Comparison of ENCODE assay signal across 2 cellular contexts in genomic region chr6:41695825-41696224, GRCh38.
TF ChIP-seq lines count a peak whose summit lies in the region.

No MANE protein-coding gene starts in this region.

TF ChIP-seq in K562, 482 proteins besides CTCF, POLR2A, EP300 and RAD21:
- TF ChIP-seq, protein P1, sequence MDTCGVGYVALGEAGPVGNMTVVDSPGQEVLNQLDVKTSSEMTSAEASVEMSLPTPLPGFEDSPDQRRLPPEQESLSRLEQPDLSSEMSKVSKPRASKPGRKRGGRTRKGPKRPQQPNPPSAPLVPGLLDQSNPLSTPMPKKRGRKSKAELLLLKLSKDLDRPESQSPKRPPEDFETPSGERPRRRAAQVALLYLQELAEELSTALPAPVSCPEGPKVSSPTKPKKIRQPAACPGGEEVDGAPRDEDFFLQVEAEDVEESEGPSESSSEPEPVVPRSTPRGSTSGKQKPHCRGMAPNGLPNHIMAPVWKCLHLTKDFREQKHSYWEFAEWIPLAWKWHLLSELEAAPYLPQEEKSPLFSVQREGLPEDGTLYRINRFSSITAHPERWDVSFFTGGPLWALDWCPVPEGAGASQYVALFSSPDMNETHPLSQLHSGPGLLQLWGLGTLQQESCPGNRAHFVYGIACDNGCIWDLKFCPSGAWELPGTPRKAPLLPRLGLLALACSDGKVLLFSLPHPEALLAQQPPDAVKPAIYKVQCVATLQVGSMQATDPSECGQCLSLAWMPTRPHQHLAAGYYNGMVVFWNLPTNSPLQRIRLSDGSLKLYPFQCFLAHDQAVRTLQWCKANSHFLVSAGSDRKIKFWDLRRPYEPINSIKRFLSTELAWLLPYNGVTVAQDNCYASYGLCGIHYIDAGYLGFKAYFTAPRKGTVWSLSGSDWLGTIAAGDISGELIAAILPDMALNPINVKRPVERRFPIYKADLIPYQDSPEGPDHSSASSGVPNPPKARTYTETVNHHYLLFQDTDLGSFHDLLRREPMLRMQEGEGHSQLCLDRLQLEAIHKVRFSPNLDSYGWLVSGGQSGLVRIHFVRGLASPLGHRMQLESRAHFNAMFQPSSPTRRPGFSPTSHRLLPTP (IDR thresholded peaks at IDR 0.05; ENCODE audit: borderline replicate concordance, extremely low read depth, insufficient read length): no peak
- TF ChIP-seq RHOXF2B (CRISPR knock-in tag; conservative IDR thresholded peaks at IDR 0.05) (no peak), ZNF133 (CRISPR knock-in tag; IDR thresholded peaks at IDR 0.05) (no peak), TBP (optimal IDR thresholded peaks at IDR 0.05; ENCODE audit: low read depth, low read length) (no peak), ZNF212 (CRISPR knock-in tag; IDR thresholded peaks at IDR 0.05) (no peak), ZNF121 (CRISPR knock-in tag; conservative IDR thresholded peaks at IDR 0.05) (no peak), TARDBP (IDR thresholded peaks at IDR 0.05) (no peak), AFF4 (CRISPR knock-in tag; IDR thresholded peaks at IDR 0.05) (no peak)
- TF ChIP-seq, protein P2, sequence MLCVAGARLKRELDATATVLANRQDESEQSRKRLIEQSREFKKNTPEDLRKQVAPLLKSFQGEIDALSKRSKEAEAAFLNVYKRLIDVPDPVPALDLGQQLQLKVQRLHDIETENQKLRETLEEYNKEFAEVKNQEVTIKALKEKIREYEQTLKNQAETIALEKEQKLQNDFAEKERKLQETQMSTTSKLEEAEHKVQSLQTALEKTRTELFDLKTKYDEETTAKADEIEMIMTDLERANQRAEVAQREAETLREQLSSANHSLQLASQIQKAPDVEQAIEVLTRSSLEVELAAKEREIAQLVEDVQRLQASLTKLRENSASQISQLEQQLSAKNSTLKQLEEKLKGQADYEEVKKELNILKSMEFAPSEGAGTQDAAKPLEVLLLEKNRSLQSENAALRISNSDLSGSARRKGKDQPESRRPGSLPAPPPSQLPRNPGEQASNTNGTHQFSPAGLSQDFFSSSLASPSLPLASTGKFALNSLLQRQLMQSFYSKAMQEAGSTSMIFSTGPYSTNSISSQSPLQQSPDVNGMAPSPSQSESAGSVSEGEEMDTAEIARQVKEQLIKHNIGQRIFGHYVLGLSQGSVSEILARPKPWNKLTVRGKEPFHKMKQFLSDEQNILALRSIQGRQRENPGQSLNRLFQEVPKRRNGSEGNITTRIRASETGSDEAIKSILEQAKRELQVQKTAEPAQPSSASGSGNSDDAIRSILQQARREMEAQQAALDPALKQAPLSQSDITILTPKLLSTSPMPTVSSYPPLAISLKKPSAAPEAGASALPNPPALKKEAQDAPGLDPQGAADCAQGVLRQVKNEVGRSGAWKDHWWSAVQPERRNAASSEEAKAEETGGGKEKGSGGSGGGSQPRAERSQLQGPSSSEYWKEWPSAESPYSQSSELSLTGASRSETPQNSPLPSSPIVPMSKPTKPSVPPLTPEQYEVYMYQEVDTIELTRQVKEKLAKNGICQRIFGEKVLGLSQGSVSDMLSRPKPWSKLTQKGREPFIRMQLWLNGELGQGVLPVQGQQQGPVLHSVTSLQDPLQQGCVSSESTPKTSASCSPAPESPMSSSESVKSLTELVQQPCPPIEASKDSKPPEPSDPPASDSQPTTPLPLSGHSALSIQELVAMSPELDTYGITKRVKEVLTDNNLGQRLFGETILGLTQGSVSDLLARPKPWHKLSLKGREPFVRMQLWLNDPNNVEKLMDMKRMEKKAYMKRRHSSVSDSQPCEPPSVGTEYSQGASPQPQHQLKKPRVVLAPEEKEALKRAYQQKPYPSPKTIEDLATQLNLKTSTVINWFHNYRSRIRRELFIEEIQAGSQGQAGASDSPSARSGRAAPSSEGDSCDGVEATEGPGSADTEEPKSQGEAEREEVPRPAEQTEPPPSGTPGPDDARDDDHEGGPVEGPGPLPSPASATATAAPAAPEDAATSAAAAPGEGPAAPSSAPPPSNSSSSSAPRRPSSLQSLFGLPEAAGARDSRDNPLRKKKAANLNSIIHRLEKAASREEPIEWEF (CRISPR knock-in tag; IDR thresholded peaks at IDR 0.05): no peak

TF ChIP-seq in GM23338, 12 proteins besides CTCF, POLR2A, EP300 and RAD21:
- no peak for TF ChIP-seq EZH2phosphoT487 (IDR thresholded peaks at IDR 0.05; ENCODE audit: unreplicated experiment)
- no peak for TF ChIP-seq REST (IDR thresholded peaks at IDR 0.05; ENCODE audit: unreplicated experiment)
- TF ChIP-seq ETS1 (IDR thresholded peaks at IDR 0.05): no peak
- no peak for TF ChIP-seq EZH2 (IDR thresholded peaks at IDR 0.05; ENCODE audit: low read depth, unreplicated experiment)
- no peak for TF ChIP-seq CREB1 (CRISPR knock-in tag; IDR thresholded peaks at IDR 0.05; ENCODE audit: low read depth)
- TF ChIP-seq ZNF331 (CRISPR knock-in tag; IDR thresholded peaks at IDR 0.05; ENCODE audit: low read depth): no peak
- no peak for TF ChIP-seq ZNF462 (CRISPR knock-in tag; IDR thresholded peaks at IDR 0.05)
- TF ChIP-seq JUNB (IDR thresholded peaks at IDR 0.05; ENCODE audit: unreplicated experiment): no peak
- TF ChIP-seq ZNF114 (CRISPR knock-in tag; IDR thresholded peaks at IDR 0.05): no peak
- no peak for TF ChIP-seq STAT1 (IDR thresholded peaks at IDR 0.05; ENCODE audit: unreplicated experiment)
- TF ChIP-seq NANOG (IDR thresholded peaks at IDR 0.05; ENCODE audit: borderline replicate concordance): no peak
- TF ChIP-seq POLR2AphosphoS5 (IDR thresholded peaks at IDR 0.05; ENCODE audit: low read depth): no peak
